1 cellular context compared by ENCODE assay signal in the genomic region with DNA sequence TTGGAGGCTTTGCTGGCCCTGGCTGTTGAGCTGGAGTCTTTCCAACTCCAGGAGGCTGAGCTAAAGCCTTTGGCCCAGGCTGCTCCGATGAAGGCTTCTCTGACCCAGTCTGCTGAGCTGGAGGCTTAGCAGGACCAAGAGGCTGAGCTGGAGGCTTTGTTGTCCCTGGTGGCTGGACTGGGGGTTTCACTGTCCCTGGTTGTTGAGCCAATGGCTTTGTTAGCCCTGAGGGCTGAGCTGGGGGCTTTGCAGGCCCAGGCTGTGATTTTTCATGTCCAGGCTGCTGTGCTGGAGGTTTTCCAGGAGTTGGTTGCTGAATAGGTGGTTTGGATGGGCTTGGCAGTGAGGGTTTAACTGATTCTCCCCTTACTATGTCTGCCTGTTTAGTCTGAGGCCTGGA.
TF ChIP-seq lines count a peak whose summit lies in the region.

No MANE protein-coding gene starts in this region.

TF ChIP-seq in GM23338, 12 proteins besides CTCF, POLR2A, EP300 and RAD21 (continued from another document):
- TF ChIP-seq ZNF462 (CRISPR knock-in tag; IDR thresholded peaks at IDR 0.05) (no peak), ZNF114 (CRISPR knock-in tag; IDR thresholded peaks at IDR 0.05) (no peak), EZH2 (IDR thresholded peaks at IDR 0.05; ENCODE audit: low read depth, unreplicated experiment) (no peak), EZH2phosphoT487 (IDR thresholded peaks at IDR 0.05; ENCODE audit: unreplicated experiment) (no peak)
- TF ChIP-seq, protein P1, sequence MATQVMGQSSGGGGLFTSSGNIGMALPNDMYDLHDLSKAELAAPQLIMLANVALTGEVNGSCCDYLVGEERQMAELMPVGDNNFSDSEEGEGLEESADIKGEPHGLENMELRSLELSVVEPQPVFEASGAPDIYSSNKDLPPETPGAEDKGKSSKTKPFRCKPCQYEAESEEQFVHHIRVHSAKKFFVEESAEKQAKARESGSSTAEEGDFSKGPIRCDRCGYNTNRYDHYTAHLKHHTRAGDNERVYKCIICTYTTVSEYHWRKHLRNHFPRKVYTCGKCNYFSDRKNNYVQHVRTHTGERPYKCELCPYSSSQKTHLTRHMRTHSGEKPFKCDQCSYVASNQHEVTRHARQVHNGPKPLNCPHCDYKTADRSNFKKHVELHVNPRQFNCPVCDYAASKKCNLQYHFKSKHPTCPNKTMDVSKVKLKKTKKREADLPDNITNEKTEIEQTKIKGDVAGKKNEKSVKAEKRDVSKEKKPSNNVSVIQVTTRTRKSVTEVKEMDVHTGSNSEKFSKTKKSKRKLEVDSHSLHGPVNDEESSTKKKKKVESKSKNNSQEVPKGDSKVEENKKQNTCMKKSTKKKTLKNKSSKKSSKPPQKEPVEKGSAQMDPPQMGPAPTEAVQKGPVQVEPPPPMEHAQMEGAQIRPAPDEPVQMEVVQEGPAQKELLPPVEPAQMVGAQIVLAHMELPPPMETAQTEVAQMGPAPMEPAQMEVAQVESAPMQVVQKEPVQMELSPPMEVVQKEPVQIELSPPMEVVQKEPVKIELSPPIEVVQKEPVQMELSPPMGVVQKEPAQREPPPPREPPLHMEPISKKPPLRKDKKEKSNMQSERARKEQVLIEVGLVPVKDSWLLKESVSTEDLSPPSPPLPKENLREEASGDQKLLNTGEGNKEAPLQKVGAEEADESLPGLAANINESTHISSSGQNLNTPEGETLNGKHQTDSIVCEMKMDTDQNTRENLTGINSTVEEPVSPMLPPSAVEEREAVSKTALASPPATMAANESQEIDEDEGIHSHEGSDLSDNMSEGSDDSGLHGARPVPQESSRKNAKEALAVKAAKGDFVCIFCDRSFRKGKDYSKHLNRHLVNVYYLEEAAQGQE (IDR thresholded peaks at IDR 0.05; ENCODE audit: unreplicated experiment): no peak
TF ChIP-seq in GM23338: peak in this region for 0.
